In the genomic region with DNA sequence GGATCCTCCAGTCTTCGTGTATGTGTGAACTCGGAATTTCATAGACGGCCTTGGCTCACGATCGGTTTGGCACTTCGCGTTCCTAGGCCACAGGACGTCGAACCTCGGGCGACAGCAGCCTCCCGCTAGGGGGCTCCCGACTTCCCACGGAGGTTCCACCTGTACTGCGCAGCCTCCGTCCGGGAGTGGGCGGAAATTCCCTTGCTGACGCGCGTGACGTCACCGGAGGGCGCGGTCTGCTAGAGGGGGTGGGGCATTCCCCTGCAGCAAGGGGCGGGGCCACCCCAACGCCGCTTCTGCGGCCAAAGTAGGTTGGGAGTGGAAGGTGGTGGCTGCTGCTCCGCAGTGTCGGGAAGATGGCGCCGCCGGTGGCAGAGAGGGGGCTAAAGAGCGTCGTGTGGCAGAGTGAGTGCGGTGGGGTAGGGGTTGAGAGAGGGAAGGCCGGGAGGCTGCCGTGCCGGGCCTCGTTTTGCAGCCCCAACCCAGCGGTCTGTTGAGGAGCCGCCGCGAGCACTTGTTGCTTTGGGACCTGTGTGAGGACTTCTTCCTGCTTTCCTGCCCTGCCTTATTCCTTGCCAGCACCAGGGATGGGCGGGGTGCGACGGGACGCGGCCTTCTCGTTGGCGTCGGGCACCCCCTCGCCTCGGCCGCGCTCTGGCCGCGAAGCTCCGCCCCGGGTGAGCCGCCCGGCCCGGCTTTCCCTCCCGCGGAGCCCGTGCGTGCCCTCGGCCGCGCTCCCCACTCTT, we compare ENCODE assay signal across 8 cellular contexts. TPM values are rescaled to one million over a fixed set of nuclear protein-coding genes. Genes with fewer than 3 reads are reported as not detected.
DNase-seq lines count a peak whose midpoint lies in the region; ATAC-seq and TF ChIP-seq lines count a peak whose summit lies in the region.

A gene with protein sequence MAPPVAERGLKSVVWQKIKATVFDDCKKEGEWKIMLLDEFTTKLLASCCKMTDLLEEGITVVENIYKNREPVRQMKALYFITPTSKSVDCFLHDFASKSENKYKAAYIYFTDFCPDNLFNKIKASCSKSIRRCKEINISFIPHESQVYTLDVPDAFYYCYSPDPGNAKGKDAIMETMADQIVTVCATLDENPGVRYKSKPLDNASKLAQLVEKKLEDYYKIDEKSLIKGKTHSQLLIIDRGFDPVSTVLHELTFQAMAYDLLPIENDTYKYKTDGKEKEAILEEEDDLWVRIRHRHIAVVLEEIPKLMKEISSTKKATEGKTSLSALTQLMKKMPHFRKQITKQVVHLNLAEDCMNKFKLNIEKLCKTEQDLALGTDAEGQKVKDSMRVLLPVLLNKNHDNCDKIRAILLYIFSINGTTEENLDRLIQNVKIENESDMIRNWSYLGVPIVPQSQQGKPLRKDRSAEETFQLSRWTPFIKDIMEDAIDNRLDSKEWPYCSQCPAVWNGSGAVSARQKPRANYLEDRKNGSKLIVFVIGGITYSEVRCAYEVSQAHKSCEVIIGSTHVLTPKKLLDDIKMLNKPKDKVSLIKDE (plus strand): TSS at position 293 of the 746 bp plus-strand sequence. CDS start 64 bp downstream, at position 357.

- H3K4me1 Mint-ChIP-seq in activated naive CD8-positive, alpha-beta T cell (ENCODE audit: low read depth), result peaks cover 37% of the 10 kb centered on the region
- peaks cover 20% of the 10 kb centered on the region for H3K4me1 Mint-ChIP-seq in osteocyte (ENCODE audit: unreplicated experiment)

- no peaks in the 10 kb centered on the region for H3K27me3 ChIP-seq in thyroid gland

- peaks cover 2% of the 10 kb centered on the region for H3K36me3 Mint-ChIP-seq in activated naive CD8-positive, alpha-beta T cell
- peaks cover 12% of the 10 kb centered on the region for H3K36me3 Mint-ChIP-seq in osteocyte (ENCODE audit: unreplicated experiment)

- peak; percentile 85 for ATAC-seq in HG02588 (IDR thresholded peaks at IDR 0.05; ENCODE audit: unreplicated experiment)

- H3K36me3 ChIP-seq in thyroid gland, result no peaks in the 10 kb centered on the region

- no peaks in the 10 kb centered on the region for H3K9me3 Mint-ChIP-seq in activated naive CD8-positive, alpha-beta T cell (ENCODE audit: low read depth)
- no peaks in the 10 kb centered on the region for H3K9me3 Mint-ChIP-seq in osteocyte (ENCODE audit: unreplicated experiment)

- H3K9me3 ChIP-seq in thyroid gland, result no peaks in the 10 kb centered on the region

- TF ChIP-seq POLR2A in thyroid gland (IDR thresholded peaks at IDR 0.05), result peak; percentile 89 to 98

- no peaks in the 10 kb centered on the region for H3K27me3 Mint-ChIP-seq in activated naive CD8-positive, alpha-beta T cell
- H3K27me3 Mint-ChIP-seq in osteocyte (ENCODE audit: unreplicated experiment), result peaks cover 8% of the 10 kb centered on the region

- H3K27ac ChIP-seq in thyroid gland, result peak within 1 kb of the TSS; percentile 94 to 95 (median 94)

- H3K27ac Mint-ChIP-seq in activated naive CD8-positive, alpha-beta T cell, result peak within 1 kb of the TSS; percentile 99
- peak within 1 kb of the TSS; percentile 99 for H3K27ac Mint-ChIP-seq in osteocyte (ENCODE audit: unreplicated experiment)

- DNase-seq in GM10266 (ENCODE audit: extremely low spot score) (peak; percentile 97), NCI-H1092 (lab: John Stamatoyannopoulos, UW) (peak; percentile 96), SKM-1 (lab: John Stamatoyannopoulos, UW; ENCODE audit: unreplicated experiment) (peak; percentile 93), glomerular visceral epithelial cell (ENCODE audit: extremely low spot score) (peak; percentile 99), osteocyte (ENCODE audit: extremely low spot score, unreplicated experiment) (peak; percentile 100), thyroid gland (peak; percentile 97 to 99)

- WGBS in thyroid gland, 2 donors, result 0 to 1% methylated on average over 38 to 43 of the region's 71 CpGs

- peak within 1 kb of the TSS; percentile 17 to 70 (median 65) for H3K4me3 ChIP-seq in thyroid gland (replicated peaks in 1 of 3)

- H3K4me3 Mint-ChIP-seq in activated naive CD8-positive, alpha-beta T cell, result peak within 1 kb of the TSS; percentile 99
- peak within 1 kb of the TSS; percentile 92 for H3K4me3 Mint-ChIP-seq in osteocyte (ENCODE audit: unreplicated experiment)

- peaks cover 16 to 23% of the 10 kb centered on the region in 2 donors for H3K4me1 ChIP-seq in thyroid gland

- TF ChIP-seq CTCF in GM10266 (IDR thresholded peaks at IDR 0.05; ENCODE audit: control insufficient read depth, insufficient read depth, low read depth, missing control alignments), result peak; percentile 95
- peak; percentile 99 for TF ChIP-seq CTCF in osteocyte (IDR thresholded peaks at IDR 0.05)
- peak; percentile 71 to 95 (median 86) for TF ChIP-seq CTCF in thyroid gland (IDR thresholded peaks at IDR 0.05)

- intact Hi-C loops in thyroid gland (cut with DNase I), result no loop called here

RNA-seq across cellular contexts. Expression of the gene that starts here (rescaled TPM):
- 50.8 and 54.7 TPM in 2 replicates for total RNA-seq in osteocyte
- 100 to 1,000 TPM in 3 of 4 donors, 10 to 100 TPM in 1; 82.6 to 223 (median 100) TPM for total RNA-seq in thyroid gland

Comparison
In these comparisons a context has a peak if more than half of its experiments do, and no peak if none do; other contexts are left out.
1. Peak in every context shown above with its lines: DNase-seq, ATAC-seq, H3K4me3 ChIP-seq and H3K27ac ChIP-seq.